22 cellular contexts compared by ENCODE assay signal in genomic region chr7:90574136-90574819, GRCh38. TPM values are rescaled to one million over a fixed set of nuclear protein-coding genes. Genes with fewer than 3 reads are reported as not detected.
A peak's percentile ranks its signal among the peaks of the same experiment; 100 is the strongest.
DNase-seq lines count a peak whose midpoint lies in the region; ATAC-seq, FAIRE-seq and TF ChIP-seq lines count a peak whose summit lies in the region.
"Had no signal": no experiment of that assay in that cellular context is flagged by ENCODE, and none has a peak within 500 bp of the region (broad histone marks: within the 10 kb centered on the region; RNA-seq: fewer than 3 reads in every experiment).

No MANE protein-coding gene starts in this region.

- H3K4me3 ChIP-seq in left ventricle myocardium inferior, result no peak overlapping the region
- H3K4me3 ChIP-seq: A549, gastrocnemius medialis, uterus had no signal

- no peak for TF ChIP-seq CTCF in left ventricle myocardium inferior (IDR thresholded peaks at IDR 0.05; ENCODE audit: borderline replicate concordance)

- no peaks in the 10 kb centered on the region for H3K9me3 ChIP-seq in left ventricle myocardium inferior (replicated peaks)
- H3K9me3 ChIP-seq: A549, gastrocnemius medialis, uterus had no signal

- H3K4me1 Mint-ChIP-seq in activated T-cell treated with anti-CD3 and anti-CD28 coated beads, Interleukin-2, amount 50 U/mL, for 72 hours (ENCODE audit: low read depth), result no peaks in the 10 kb centered on the region

- H3K36me3 Mint-ChIP-seq in activated T-cell treated with anti-CD3 and anti-CD28 coated beads, Interleukin-2, amount 50 U/mL, for 72 hours (ENCODE audit: insufficient read depth in 2 of 2), result no peaks in the 10 kb centered on the region
- H3K36me3 Mint-ChIP-seq: activated naive CD4-positive, alpha-beta T cell treated with anti-CD3 and anti-CD28 coated beads, Interleukin-2, amount 50 U/mL, for 72 hours had no signal

- H3K4me3 Mint-ChIP-seq in activated T-cell treated with anti-CD3 and anti-CD28 coated beads, Interleukin-2, amount 50 U/mL, for 72 hours, result no peak overlapping the region

- no peaks in the 10 kb centered on the region for H3K27me3 Mint-ChIP-seq in activated T-cell treated with anti-CD3 and anti-CD28 coated beads, Interleukin-2, amount 50 U/mL, for 72 hours (ENCODE audit: low read depth)

- in situ Hi-C loops in ACHN (cut with HindIII; ENCODE audit: low pct_ligation_motif_present, low pct_unique_long_range_greater_than_20kb, low sequenced_read_pairs), result no loop called here

- no peak overlapping the region for H3K27ac Mint-ChIP-seq in activated T-cell treated with anti-CD3 and anti-CD28 coated beads, Interleukin-2, amount 50 U/mL, for 72 hours
- H3K27ac Mint-ChIP-seq: activated naive CD4-positive, alpha-beta T cell treated with anti-CD3 and anti-CD28 coated beads, Interleukin-2, amount 50 U/mL, for 72 hours had no signal

- no peak for TF ChIP-seq POLR2A in GM12891 (IDR thresholded peaks at IDR 0.05; ENCODE audit: low read depth, low read length)

- DNase-seq in ELF-1 (ENCODE audit: low read depth, low spot score) (peak; percentile 32), astrocyte of the hippocampus (ENCODE audit: low read depth, low spot score) (peak; percentile 31), left ventricle myocardium inferior (peak; percentile 51), mucosa of gallbladder (ENCODE audit: low spot score) (peak; percentile 48), ACHN (no peak), GM12891 (ENCODE audit: insufficient read length, low spot score) (no peak)
- no peak for DNase-seq in activated CD4-positive, alpha-beta T cell treated with anti-CD3 and anti-CD28 coated beads, Interleukin-2, amount 50 U/mL, for 4 hours
- DNase-seq in activated T-cell treated with anti-CD3 and anti-CD28 coated beads, Interleukin-2, amount 50 U/mL, for 72 hours, result no peak
- DNase-seq: activated T-cell treated with anti-CD3 and anti-CD28 coated beads, Interleukin-2, amount 50 U/mL, for 48 hours; Calu3; gastrocnemius medialis; NCI-H1048; NCI-H2029; NCI-H510A; RPMI8226; T1000; uterus had no signal

- no peak for ATAC-seq in activated T-cell treated with anti-CD3 and anti-CD28 coated beads, Interleukin-2, amount 50 U/mL, for 72 hours (replicated peaks in 1 of 2)
- ATAC-seq: A549; activated CD4-positive, CD25-positive, alpha-beta regulatory T cell treated with anti-CD3 and anti-CD28 coated beads, Interleukin-2, amount 50 U/mL, for 24 hours; activated naive CD4-positive, alpha-beta T cell treated with anti-CD3 and anti-CD28 coated beads, Interleukin-2, amount 50 U/mL, for 72 hours; gastrocnemius medialis; HCT116 had no signal

- H3K27ac ChIP-seq in left ventricle myocardium inferior (replicated peaks), result peak overlapping the region; percentile 71
- H3K27ac ChIP-seq: A549, gastrocnemius medialis, uterus had no signal

- no peaks in the 10 kb centered on the region for H3K36me3 ChIP-seq in left ventricle myocardium inferior
- H3K36me3 ChIP-seq: gastrocnemius medialis, uterus had no signal

- FAIRE-seq in GM12891 (lab: Jason Lieb, UNC), result no peak
- FAIRE-seq: A549, bronchial epithelial cell had no signal

- H3K9me3 Mint-ChIP-seq in activated T-cell treated with anti-CD3 and anti-CD28 coated beads, Interleukin-2, amount 50 U/mL, for 72 hours, result peaks cover 0 to 2% of the 10 kb centered on the region in 2 donors
- H3K9me3 Mint-ChIP-seq: activated naive CD4-positive, alpha-beta T cell treated with anti-CD3 and anti-CD28 coated beads, Interleukin-2, amount 50 U/mL, for 72 hours had no signal

- H3K4me1 ChIP-seq in left ventricle myocardium inferior, result peaks cover 20% of the 10 kb centered on the region
- H3K4me1 ChIP-seq: A549, gastrocnemius medialis, uterus had no signal

- H3K27me3 ChIP-seq in left ventricle myocardium inferior (ENCODE audit: low read depth), result no peaks in the 10 kb centered on the region
- H3K27me3 ChIP-seq: gastrocnemius medialis, uterus had no signal

- intact Hi-C loops in left ventricle myocardium inferior (cut with micrococcal nuclease), result no loop called here

TF ChIP-seq in GM12891, 5 proteins besides CTCF, POLR2A, EP300 and RAD21:
- TF ChIP-seq TAF1 (IDR thresholded peaks at IDR 0.05; ENCODE audit: low read depth, low read length), result no peak
- TF ChIP-seq PAX5 (IDR thresholded peaks at IDR 0.05; ENCODE audit: insufficient read depth, low read length, severe bottlenecking), result no peak
- TF ChIP-seq POU2F2 (IDR thresholded peaks at IDR 0.05; ENCODE audit: low read depth, low read length), result no peak
- no peak for TF ChIP-seq SPI1 (IDR thresholded peaks at IDR 0.05; ENCODE audit: low read depth, low read length)
- TF ChIP-seq POLR2AphosphoS5 (IDR thresholded peaks at IDR 0.05; ENCODE audit: low read depth, low read length), result no peak

RNA-seq across cellular contexts. Expression of gene CDK14, which starts 21.8 kb away (rescaled TPM):
- total RNA-seq in left ventricle myocardium inferior (18.7 TPM), mucosa of gallbladder (70.3 TPM)
- polyA plus RNA-seq in GM12891 (2012; ENCODE audit: low read depth, missing spikeins), result 4.6 TPM
- total RNA-seq in activated T-cell treated with anti-CD3 and anti-CD28 coated beads, Interleukin-2, amount 50 U/mL, for 72 hours, result 1 to 10 TPM in 1 of 2 donors, under 1 TPM in 1; 0.49 to 1.7 TPM

Comparison
In these comparisons a context has a peak if more than half of its experiments do, and no peak if none do; other contexts are left out.
1. DNase-seq: peak in ELF-1 (single experiment), astrocyte of the hippocampus (single experiment), left ventricle myocardium inferior (single experiment) and mucosa of gallbladder (single experiment); none in ACHN (single experiment), activated CD4-positive, alpha-beta T cell treated with anti-CD3 and anti-CD28 coated beads, Interleukin-2, amount 50 U/mL, for 4 hours (0 of 2), GM12891 (single experiment) and activated T-cell treated with anti-CD3 and anti-CD28 coated beads, Interleukin-2, amount 50 U/mL, for 72 hours (0 of 2).